ENCODE assay signal across 1 cellular context in genomic region chr4:154620111-154620510, GRCh38.
TF ChIP-seq lines count a peak whose summit lies in the region.

No MANE protein-coding gene starts in this region.

TF ChIP-seq in HepG2, 621 proteins besides CTCF, POLR2A, EP300 and RAD21:
- TF ChIP-seq LBX2 (CRISPR knock-in tag; IDR thresholded peaks at IDR 0.05; ENCODE audit: borderline replicate concordance) (no peak), HNF1B (CRISPR knock-in tag; IDR thresholded peaks at IDR 0.05) (no peak), SAP130 (CRISPR knock-in tag; IDR thresholded peaks at IDR 0.05; ENCODE audit: low read depth) (no peak), TEAD3 (CRISPR knock-in tag; optimal IDR thresholded peaks at IDR 0.05; ENCODE audit: borderline replicate concordance) (peak; percentile 40), ZNF275 (CRISPR knock-in tag; IDR thresholded peaks at IDR 0.05; ENCODE audit: borderline replicate concordance) (no peak)
